ENCODE assay signal across 8 cellular contexts in the genomic region with DNA sequence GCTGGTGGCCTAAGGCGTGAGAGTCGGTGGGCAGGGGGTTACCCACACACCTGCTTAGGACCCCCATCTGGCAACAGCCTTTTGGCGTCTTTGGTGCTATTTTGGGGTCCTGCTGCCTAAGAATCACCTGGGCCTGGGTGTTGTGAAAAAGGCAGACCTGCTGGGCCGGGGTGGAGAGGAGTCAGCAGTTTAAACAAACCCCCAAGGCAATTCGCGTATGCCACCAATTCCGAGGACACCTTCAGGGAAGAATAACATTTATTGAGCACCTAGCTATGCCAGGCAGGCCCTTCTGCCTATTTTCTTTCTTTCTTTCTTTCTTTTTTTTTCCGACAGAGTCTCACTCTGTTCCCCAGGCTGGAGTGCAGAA. TPM values are rescaled to one million over a fixed set of nuclear protein-coding genes. Genes with fewer than 3 reads are reported as not detected.
DNase-seq lines count a peak whose midpoint lies in the region; ATAC-seq and TF ChIP-seq lines count a peak whose summit lies in the region.

No MANE protein-coding gene starts in this region.

- H3K9me3 ChIP-seq in PC-9 (ENCODE audit: insufficient read depth, low read depth) (no peaks in the 10 kb centered on the region), esophagus (ENCODE audit: control insufficient read depth in 2 of 2, insufficient read depth in 1 of 2, low read depth in 1 of 2, low read length in 1 of 2) (no peaks in the 10 kb centered on the region)

- BruUV-seq in PC-9 (replicated peaks; lab: Mats Ljungman, UMichigan), result no TSS peak

- peaks cover 49% of the 10 kb centered on the region for H3K4me1 Mint-ChIP-seq in GM23338
- H3K4me1 Mint-ChIP-seq in progenitor cell of endocrine pancreas (ENCODE audit: low read depth), result peaks cover 26% of the 10 kb centered on the region

- in situ Hi-C loops in ACHN (cut with HindIII; ENCODE audit: low pct_ligation_motif_present, low pct_unique_long_range_greater_than_20kb, low sequenced_read_pairs), result no loop called here

- H3K4me3 Mint-ChIP-seq in GM23338, result no peak overlapping the region
- H3K4me3 Mint-ChIP-seq in progenitor cell of endocrine pancreas (ENCODE audit: low read depth), result no peak overlapping the region

- H3K27me3 Mint-ChIP-seq in GM23338 (ENCODE audit: insufficient read depth, low read depth, poor library complexity), result peaks cover 14% of the 10 kb centered on the region
- H3K27me3 Mint-ChIP-seq in progenitor cell of endocrine pancreas, result no peaks in the 10 kb centered on the region

- H4K20me1 ChIP-seq in GM23338 (replicated peaks; ENCODE audit: insufficient read depth), result no peaks in the 10 kb centered on the region
- H4K20me1 ChIP-seq in PC-9 (ENCODE audit: insufficient read depth), result no peaks in the 10 kb centered on the region

- intact Hi-C loops in PC-9 (cut with micrococcal nuclease; ENCODE audit: unreplicated experiment), result no loop called here

- H3K27ac ChIP-seq in GM23338 (ENCODE audit: low read depth) (no peak overlapping the region), PC-9 (peak overlapping the region; percentile 63), esophagus (ENCODE audit: low read depth in 2 of 2, low read length in 1 of 2) (peak overlapping the region; percentile 92 to 97)

- TF ChIP-seq CTCF in GM23338 (conservative IDR thresholded peaks at IDR 0.05; ENCODE audit: low read depth in 2 of 2) (no peak), PC-9 (conservative IDR thresholded peaks at IDR 0.05) (no peak), progenitor cell of endocrine pancreas (IDR thresholded peaks at IDR 0.05; ENCODE audit: unreplicated experiment) (no peak)

- H3K9me2 ChIP-seq in GM23338 (ENCODE audit: insufficient read depth) (no peaks in the 10 kb centered on the region), PC-9 (ENCODE audit: insufficient read depth) (no peaks in the 10 kb centered on the region)

- no peaks in the 10 kb centered on the region for H3K79me2 ChIP-seq in GM23338 (replicated peaks; ENCODE audit: insufficient read depth)
- H3K79me2 ChIP-seq in PC-9 (ENCODE audit: low read depth), result no peaks in the 10 kb centered on the region

- CTCF ChIA-PET in PC-9 (lab: Charles Lee), result no interaction called here

- POLR2A ChIA-PET in PC-9 (lab: Charles Lee; ENCODE audit: unreplicated experiment), result interaction anchor here (0.6 to 0.7 kb wide), 2 partner anchors 53 to 200 kb away, joined by 4 read pairs; a partner anchor contains a TSS

- H3K9me3 Mint-ChIP-seq in GM23338 (no peaks in the 10 kb centered on the region), progenitor cell of endocrine pancreas (ENCODE audit: low read depth) (no peaks in the 10 kb centered on the region)

- H3K4me3 ChIP-seq in GM23338, result no peak overlapping the region
- H3K4me3 ChIP-seq in PC-9, result no peak overlapping the region; the same call in 1 of the 2 replicates
- no peak overlapping the region for H3K4me3 ChIP-seq in esophagus (ENCODE audit: low read depth in 1 of 2, low read length in 2 of 2)

- H3K4me1 ChIP-seq in GM23338 (ENCODE audit: insufficient read depth) (peaks cover 15% of the 10 kb centered on the region), PC-9 (replicated peaks; ENCODE audit: insufficient read depth) (peaks cover 93% of the 10 kb centered on the region), esophagus (ENCODE audit: control insufficient read depth in 2 of 2, insufficient read depth in 2 of 2, low read length in 1 of 2) (peaks cover 18 to 32% of the 10 kb centered on the region in 2 donors)

- H3K27me3 ChIP-seq in GM23338 (ENCODE audit: insufficient read depth) (no peaks in the 10 kb centered on the region), PC-9 (ENCODE audit: insufficient read depth, low read depth) (no peaks in the 10 kb centered on the region), esophagus (ENCODE audit: control insufficient read depth in 1 of 2, insufficient read depth in 2 of 2, low read length in 2 of 2) (no peaks in the 10 kb centered on the region)

- H3K27ac Mint-ChIP-seq in GM23338 (no peak overlapping the region), progenitor cell of endocrine pancreas (peak overlapping the region; percentile 10)

- WGBS in esophagus, 2 donors, result 39 to 44% methylated on average over 8 of the region's 8 CpGs

- H3K36me3 Mint-ChIP-seq in GM23338 (ENCODE audit: low read depth), result no peaks in the 10 kb centered on the region
- no peaks in the 10 kb centered on the region for H3K36me3 Mint-ChIP-seq in progenitor cell of endocrine pancreas (ENCODE audit: insufficient read depth)

- no peaks in the 10 kb centered on the region for H3K36me3 ChIP-seq in GM23338 (ENCODE audit: insufficient read depth)
- H3K36me3 ChIP-seq in PC-9 (ENCODE audit: low read depth), result no peaks in the 10 kb centered on the region
- H3K36me3 ChIP-seq in esophagus (ENCODE audit: control insufficient read depth in 2 of 2, insufficient read depth in 2 of 2, low read length in 1 of 2), result no peaks in the 10 kb centered on the region

- ATAC-seq in GM23338 (no peak), GM19324 (IDR thresholded peaks at IDR 0.05; ENCODE audit: low FRiP score, unreplicated experiment) (no peak), GM21381 (IDR thresholded peaks at IDR 0.05; ENCODE audit: unreplicated experiment) (no peak)

- H2AFZ ChIP-seq in GM23338 (peak overlapping the region; percentile 85; the same call in 1 of the 2 replicates), PC-9 (peak overlapping the region; percentile 59; the same call in 1 of the 2 replicates)

- peak overlapping the region; percentile 36; the same call in 1 of the 2 replicates for H3K4me2 ChIP-seq in GM23338
- peak overlapping the region; percentile 79 for H3K4me2 ChIP-seq in PC-9

- no peaks in the 10 kb centered on the region for H3F3A ChIP-seq in GM23338 (replicated peaks; ENCODE audit: low read depth)
- H3F3A ChIP-seq in PC-9 (ENCODE audit: insufficient read depth, low read depth), result peaks cover 38% of the 10 kb centered on the region

- DNase-seq in GM23338 (ENCODE audit: low spot score), result no peak
- peak in 1 of 2 experiments; percentile 79 for DNase-seq in PC-9
- no peak for DNase-seq in progenitor cell of endocrine pancreas (ENCODE audit: low spot score, unreplicated experiment)
- DNase-seq in kidney tubule cell (ENCODE audit: low spot score), result no peak
- DNase-seq in ACHN, result no peak

TF ChIP-seq in GM23338, 12 proteins besides CTCF, POLR2A, EP300 and RAD21:
- TF ChIP-seq NANOG (IDR thresholded peaks at IDR 0.05; ENCODE audit: borderline replicate concordance), result no peak
- TF ChIP-seq ZNF331 (CRISPR knock-in tag; IDR thresholded peaks at IDR 0.05; ENCODE audit: low read depth), result no peak
- TF ChIP-seq, protein P1, sequence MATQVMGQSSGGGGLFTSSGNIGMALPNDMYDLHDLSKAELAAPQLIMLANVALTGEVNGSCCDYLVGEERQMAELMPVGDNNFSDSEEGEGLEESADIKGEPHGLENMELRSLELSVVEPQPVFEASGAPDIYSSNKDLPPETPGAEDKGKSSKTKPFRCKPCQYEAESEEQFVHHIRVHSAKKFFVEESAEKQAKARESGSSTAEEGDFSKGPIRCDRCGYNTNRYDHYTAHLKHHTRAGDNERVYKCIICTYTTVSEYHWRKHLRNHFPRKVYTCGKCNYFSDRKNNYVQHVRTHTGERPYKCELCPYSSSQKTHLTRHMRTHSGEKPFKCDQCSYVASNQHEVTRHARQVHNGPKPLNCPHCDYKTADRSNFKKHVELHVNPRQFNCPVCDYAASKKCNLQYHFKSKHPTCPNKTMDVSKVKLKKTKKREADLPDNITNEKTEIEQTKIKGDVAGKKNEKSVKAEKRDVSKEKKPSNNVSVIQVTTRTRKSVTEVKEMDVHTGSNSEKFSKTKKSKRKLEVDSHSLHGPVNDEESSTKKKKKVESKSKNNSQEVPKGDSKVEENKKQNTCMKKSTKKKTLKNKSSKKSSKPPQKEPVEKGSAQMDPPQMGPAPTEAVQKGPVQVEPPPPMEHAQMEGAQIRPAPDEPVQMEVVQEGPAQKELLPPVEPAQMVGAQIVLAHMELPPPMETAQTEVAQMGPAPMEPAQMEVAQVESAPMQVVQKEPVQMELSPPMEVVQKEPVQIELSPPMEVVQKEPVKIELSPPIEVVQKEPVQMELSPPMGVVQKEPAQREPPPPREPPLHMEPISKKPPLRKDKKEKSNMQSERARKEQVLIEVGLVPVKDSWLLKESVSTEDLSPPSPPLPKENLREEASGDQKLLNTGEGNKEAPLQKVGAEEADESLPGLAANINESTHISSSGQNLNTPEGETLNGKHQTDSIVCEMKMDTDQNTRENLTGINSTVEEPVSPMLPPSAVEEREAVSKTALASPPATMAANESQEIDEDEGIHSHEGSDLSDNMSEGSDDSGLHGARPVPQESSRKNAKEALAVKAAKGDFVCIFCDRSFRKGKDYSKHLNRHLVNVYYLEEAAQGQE (IDR thresholded peaks at IDR 0.05; ENCODE audit: unreplicated experiment), result no peak

RNA-seq across cellular contexts. Expression of a gene that starts 53.9 kb away (rescaled TPM):
- total RNA-seq in GM23338 (2014; rRNA removed; shearing (Covaris generic)), result 12.1 and 15.3 TPM in 2 replicates
- 41.2 and 46.9 TPM in 2 replicates for polyA plus RNA-seq in GM23338 (2016; fragmentation: Nextera tagmentation; extraction: Ambion mirVana)
- total RNA-seq in PC-9 (2021), result 54.2 and 67.9 TPM in 2 replicates
- 10 to 100 TPM; 32.7 to 52.9 TPM for polyA plus RNA-seq in esophagus
- total RNA-seq in progenitor cell of endocrine pancreas, result 41.0 and 43.9 TPM in 2 replicates
